ENCODE assay signal across 18 cellular contexts in the genomic region with DNA sequence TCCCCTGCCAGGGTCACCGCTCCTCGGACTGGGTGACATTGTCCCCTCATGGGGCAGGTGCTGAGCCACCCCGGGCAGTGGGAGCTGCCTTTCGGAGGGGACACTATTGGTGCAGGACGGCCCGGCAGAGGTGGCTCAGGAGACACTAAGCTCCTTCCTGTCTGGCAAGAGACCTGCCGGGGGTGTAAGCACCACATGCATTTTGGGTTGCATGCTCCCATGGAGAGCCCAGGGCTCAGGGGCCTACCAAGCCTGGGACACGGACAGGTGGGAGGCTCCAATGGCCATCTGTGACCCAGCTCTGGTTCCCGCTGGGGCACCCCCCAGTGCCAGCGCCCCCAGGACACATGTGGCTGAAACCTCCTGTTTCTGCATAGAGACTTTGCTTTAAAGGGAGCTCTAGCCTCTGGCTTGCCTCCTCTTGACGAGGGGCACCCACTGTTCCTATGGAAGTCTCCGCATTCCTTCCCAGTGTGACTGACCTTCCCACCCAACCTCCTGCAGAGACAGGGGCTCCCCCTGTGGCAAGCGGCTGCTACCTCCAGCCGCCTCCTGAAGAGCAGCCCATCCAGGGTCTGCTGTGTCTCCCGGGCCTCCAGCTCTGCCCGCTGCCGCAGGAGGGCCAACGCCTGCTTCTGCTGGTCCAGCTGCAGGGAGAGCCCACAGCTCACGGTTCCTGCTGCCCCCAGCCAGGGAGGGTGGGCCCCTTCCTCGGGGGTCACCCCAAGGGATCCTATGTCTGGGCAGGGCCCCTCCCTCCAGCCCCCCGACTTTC. TPM values are rescaled to one million over a fixed set of nuclear protein-coding genes. Genes with fewer than 3 reads are reported as not detected.
A peak's percentile ranks its signal among the peaks of the same experiment; 100 is the strongest.
DNase-seq lines count a peak whose midpoint lies in the region; ATAC-seq, FAIRE-seq and TF ChIP-seq lines count a peak whose summit lies in the region.
"Had no signal": no experiment of that assay in that cellular context is flagged by ENCODE, and none has a peak within 500 bp of the region (broad histone marks: within the 10 kb centered on the region; RNA-seq: fewer than 3 reads in every experiment).

No MANE protein-coding gene starts in this region.

- BruUV-seq in K562 (replicated peaks; lab: Mats Ljungman, UMichigan) = no TSS peak

- FAIRE-seq in K562 (lab: Jason Lieb, UNC) = no peak
- FAIRE-seq: D721Med had no signal

- no peaks in the 10 kb centered on the region for H3K4me1 Mint-ChIP-seq in neural progenitor cell

- H3K36me3 Mint-ChIP-seq in neural progenitor cell = no peaks in the 10 kb centered on the region
- H3K36me3 Mint-ChIP-seq: CD8-positive, alpha-beta T cell had no signal

- intact Hi-C loops in K562 (cut with micrococcal nuclease) = no loop called here

- H3K9me3 ChIP-seq in K562 (replicated peaks; ENCODE audit: control insufficient read depth, insufficient read depth, low read depth, low read length) (no peaks in the 10 kb centered on the region; the same call in 1 of the 2 replicates), neural progenitor cell (ENCODE audit: low read depth) (no peaks in the 10 kb centered on the region)

- no peaks in the 10 kb centered on the region for H3K79me2 ChIP-seq in K562 (ENCODE audit: control insufficient read depth, insufficient read depth, low read length)
- H3K79me2 ChIP-seq in neural progenitor cell (ENCODE audit: low read depth) = no peaks in the 10 kb centered on the region

- H3K9me3 Mint-ChIP-seq in neural progenitor cell = peaks cover 2% of the 10 kb centered on the region
- H3K9me3 Mint-ChIP-seq: CD8-positive, alpha-beta T cell; T-helper 1 cell treated with Interleukin-12 subunit alpha and Interleukin-12 subunit beta and Interleukin-4 antibody, amounts not matched to agents 30 μg/mL and 1 μg/mL, for 36 hours had no signal

- TF ChIP-seq POLR2A in K562 (conservative IDR thresholded peaks at IDR 0.05) = no peak

- no peak overlapping the region for H3K27ac Mint-ChIP-seq in neural progenitor cell
- H3K27ac Mint-ChIP-seq: CD8-positive, alpha-beta T cell; T-helper 1 cell treated with Interleukin-12 subunit alpha and Interleukin-12 subunit beta and Interleukin-4 antibody, amounts not matched to agents 30 μg/mL and 1 μg/mL, for 36 hours had no signal

- TF ChIP-seq RAD21 in K562 (CRISPR knock-in tag; conservative IDR thresholded peaks at IDR 0.05 in 1 of 2, IDR thresholded peaks at IDR 0.05 in 1 of 2) = no peak

- H3K4me1 ChIP-seq in K562 (replicated peaks in 1 of 2; ENCODE audit: control insufficient read depth in 2 of 2, insufficient read depth in 2 of 2, low read length in 2 of 2) (peaks cover 0 to 27% of the 10 kb centered on the region in 2 experiments; a peak in 2 of 5 replicates), neural progenitor cell (no peaks in the 10 kb centered on the region)

- H3F3A ChIP-seq in neural progenitor cell (ENCODE audit: low read depth) = no peaks in the 10 kb centered on the region

- H3K4me2 ChIP-seq in K562 (ENCODE audit: insufficient read depth, low read length) (no peak overlapping the region), neural progenitor cell (no peak overlapping the region)
- H3K4me2 ChIP-seq: KMS-11 had no signal

- H3K4me3 Mint-ChIP-seq in neural progenitor cell = peak overlapping the region; percentile 48
- H3K4me3 Mint-ChIP-seq: CD8-positive, alpha-beta T cell; T-helper 1 cell treated with Interleukin-12 subunit alpha and Interleukin-12 subunit beta and Interleukin-4 antibody, amounts not matched to agents 30 μg/mL and 1 μg/mL, for 36 hours had no signal

- H3K36me3 ChIP-seq in K562 (ENCODE audit: control insufficient read depth, insufficient read depth, low read length) (no peaks in the 10 kb centered on the region), neural progenitor cell (no peaks in the 10 kb centered on the region)

- TF ChIP-seq EP300 in K562 (IDR thresholded peaks at IDR 0.05; ENCODE audit: low read length) = no peak

- H4K20me1 ChIP-seq in K562 (replicated peaks; ENCODE audit: control insufficient read depth, insufficient read depth, low read length) (peaks cover 13% of the 10 kb centered on the region; the same call in 1 of the 2 replicates), neural progenitor cell (ENCODE audit: low read depth) (no peaks in the 10 kb centered on the region)

- peaks cover 7% of the 10 kb centered on the region for H3K27me3 Mint-ChIP-seq in neural progenitor cell (ENCODE audit: insufficient read depth, low read depth)

- TF ChIP-seq CTCF in K562 (IDR thresholded peaks at IDR 0.05 in 2 of 3, conservative IDR thresholded peaks at IDR 0.05 in 1 of 3; ENCODE audit: insufficient read depth in 2 of 3, low read depth in 1 of 3, low read length in 3 of 3) (peak in 1 of 3 experiments; percentile 6; a peak in 1 of 6 replicates), neural progenitor cell (IDR thresholded peaks at IDR 0.05) (peak; percentile 9)

- POLR2A ChIA-PET in K562 (lab: Yijun Ruan, JAX) = interaction anchor here (0.6 to 0.9 kb wide), 3 partner anchors 11 to 165 kb away, joined by 3 to 4 read pairs (median 4); a partner anchor contains a TSS

- peak; percentile 45 for ATAC-seq in K562
- ATAC-seq in HG03095 (IDR thresholded peaks at IDR 0.05; ENCODE audit: unreplicated experiment) = no peak
- no peak for ATAC-seq in GM21717 (IDR thresholded peaks at IDR 0.05; ENCODE audit: unreplicated experiment)
- ATAC-seq: CD8-positive, alpha-beta T cell; HCT116 had no signal

- in situ Hi-C loops in K562 (cut with MboI) = loop anchor here (10.0 kb wide), 1 partner anchor 481 kb away; no protein-coding TSS in a partner anchor

- no peaks in the 10 kb centered on the region for H3K9me1 ChIP-seq in K562 (ENCODE audit: control insufficient read depth, insufficient read depth, low read length)

- H3K4me3 ChIP-seq in K562 (no peak overlapping the region), neural progenitor cell (no peak overlapping the region)

- H2AFZ ChIP-seq in K562 (ENCODE audit: low read depth, low read length) = no peak overlapping the region
- no peak overlapping the region for H2AFZ ChIP-seq in neural progenitor cell (replicated peaks)

- CTCF ChIA-PET in K562 (lab: Yijun Ruan, JAX; ENCODE audit: low intra/inter-chr PET ratio) = no interaction called here

- H3K27me3 ChIP-seq in K562 (ENCODE audit: control insufficient read depth in 2 of 2, insufficient read depth in 2 of 2, low read length in 2 of 2) (peaks cover 49 to 66% of the 10 kb centered on the region in 2 experiments), neural progenitor cell (no peaks in the 10 kb centered on the region)

- 6% methylated on average over 21 of the region's 21 CpGs for WGBS in K562 (ENCODE audit: insufficient coverage, low coverage, missing lambda C conversion rate)

- DNase-seq in Daoy (ENCODE audit: low read depth) (peak; percentile 37), HuH-7 (ENCODE audit: low spot score) (peak; percentile 57), K562 (ENCODE audit: extremely low read depth in 1 of 4, low spot score in 3 of 4) (no peak), neural progenitor cell (ENCODE audit: low spot score) (peak; percentile 23), NCI-H2227 treated with DMSO at 0.1 percent for 48 hours (lab: John Stamatoyannopoulos, UW) (no peak)
- DNase-seq: NCI-H1092; NCI-H1694; NCI-H2171; NK-92 treated with Interleukin-12 subunit alpha and Interleukin-12 subunit beta, amount 100 ng/mL, for 24 hours had no signal

- 0 out of 4 replicates have a peak overlapping the region, but pooled peaks of 1 of the 2 experiments have one; percentile 43 for H3K9ac ChIP-seq in K562 (ENCODE audit: insufficient read depth in 1 of 2, low read depth in 2 of 2, low read length in 2 of 2)
- no peak overlapping the region for H3K9ac ChIP-seq in neural progenitor cell
- H3K9ac ChIP-seq: KMS-11 had no signal

- H3K27ac ChIP-seq in K562 (ENCODE audit: extremely low read depth, low read depth, low read length) (no peak overlapping the region), neural progenitor cell (no peak overlapping the region)
- H3K27ac ChIP-seq: KMS-11 had no signal

RNA-seq across cellular contexts. Expression of a gene that starts 28.1 kb away (rescaled TPM):
- total RNA-seq in Daoy (2014; rRNA removed; shearing (Covaris generic)) = not detected in 2 replicates
- total RNA-seq in K562 (2011; cell fraction: chromatin; rRNA removed; ENCODE audit: low replicate concordance) = 0.53 TPM in 1 of 2 replicates, not detected in the other
- total RNA-seq in K562 (2011; cell fraction: nucleolus; rRNA removed) = 0.13 and 0.33 TPM in 2 replicates
- total RNA-seq in K562 (2011; cell fraction: nucleoplasm; rRNA removed) = 0.15 and 0.46 TPM in 2 replicates
- not detected in 2 replicates for total RNA-seq in K562 (2014; rRNA removed)
- total RNA-seq in K562 (2014; rRNA removed; fragmentation: Illumina TruSeq; extraction: Trizol) = not detected in 2 replicates
- not detected in 2 replicates for total RNA-seq in K562 (2015; rRNA removed; fragmentation: Illumina TruSeq; extraction: Trizol)
- total RNA-seq in K562 (2021) = 0.02 TPM in 1 of 2 replicates, not detected in the other
- not detected in 2 replicates for polyA plus RNA-seq in K562 (2011; rRNA removed)
- 0.07 TPM in 1 of 2 replicates, not detected in the other for polyA plus RNA-seq in K562 (2011; cell fraction: cytosol; rRNA removed)
- 0.01 and 0.40 TPM in 2 replicates for polyA plus RNA-seq in K562 (2011; cell fraction: nucleus; rRNA removed)
- 0.04 TPM in 1 of 2 replicates, not detected in the other for polyA plus RNA-seq in K562 (2012)
- polyA plus RNA-seq in K562 (2014; fragmentation: Illumina TruSeq; extraction: Trizol) = not detected in 2 replicates
- polyA plus RNA-seq in K562 (2014; fragmentation: Nextera tagmentation; extraction: Ambion mirVana) = not detected
- polyA plus RNA-seq in K562 (2014; rRNA removed) = not detected in 2 replicates
- polyA minus RNA-seq in K562 (2011; rRNA and poly(A)+ RNA removed) = not detected in 2 replicates
- polyA minus RNA-seq in K562 (2011; cell fraction: cytosol; rRNA and poly(A)+ RNA removed) = not detected in 2 replicates
- polyA minus RNA-seq in K562 (2011; cell fraction: nucleus; rRNA and poly(A)+ RNA removed) = 0.11 and 0.27 TPM in 2 replicates
- 0.09 TPM in 1 of 2 replicates, not detected in the other for total RNA-seq in neural progenitor cell (ENCODE audit: low replicate concordance)
- total RNA-seq: MCF 10A had no signal
- polyA plus RNA-seq: BJ had no signal

RNA-seq across cellular contexts. Expression of a gene that starts 30.2 kb away (rescaled TPM):
- total RNA-seq in Daoy (2014; rRNA removed; shearing (Covaris generic)) = 25.8 and 30.3 TPM in 2 replicates
- total RNA-seq in K562 (2011; cell fraction: chromatin; rRNA removed; ENCODE audit: low replicate concordance) = 50.6 and 63.4 TPM in 2 replicates
- total RNA-seq in K562 (2011; cell fraction: nucleolus; rRNA removed) = 45.7 and 46.1 TPM in 2 replicates
- 35.5 and 45.4 TPM in 2 replicates for total RNA-seq in K562 (2011; cell fraction: nucleoplasm; rRNA removed)
- 12.7 and 15.0 TPM in 2 replicates for total RNA-seq in K562 (2014; rRNA removed)
- 9.7 and 10.5 TPM in 2 replicates for total RNA-seq in K562 (2014; rRNA removed; fragmentation: Illumina TruSeq; extraction: Trizol)
- total RNA-seq in K562 (2015; rRNA removed; fragmentation: Illumina TruSeq; extraction: Trizol) = 11.7 and 12.2 TPM in 2 replicates
- 22.3 and 23.7 TPM in 2 replicates for total RNA-seq in K562 (2021)
- 13.5 and 21.5 TPM in 2 replicates for polyA plus RNA-seq in K562 (2011; rRNA removed)
- 7.9 and 11.0 TPM in 2 replicates for polyA plus RNA-seq in K562 (2011; cell fraction: cytosol; rRNA removed)
- polyA plus RNA-seq in K562 (2011; cell fraction: nucleus; rRNA removed) = 97.5 and 103 TPM in 2 replicates
- polyA plus RNA-seq in K562 (2012) = 14.6 and 32.6 TPM in 2 replicates
- 16.1 and 17.4 TPM in 2 replicates for polyA plus RNA-seq in K562 (2014; fragmentation: Illumina TruSeq; extraction: Trizol)
- polyA plus RNA-seq in K562 (2014; fragmentation: Nextera tagmentation; extraction: Ambion mirVana) = under 1 TPM; 0.51 to 0.91 TPM
- 23.6 and 24.2 TPM in 2 replicates for polyA plus RNA-seq in K562 (2014; rRNA removed)
- polyA minus RNA-seq in K562 (2011; rRNA and poly(A)+ RNA removed) = 9.3 and 10.2 TPM in 2 replicates
- 5.9 and 7.6 TPM in 2 replicates for polyA minus RNA-seq in K562 (2011; cell fraction: cytosol; rRNA and poly(A)+ RNA removed)
- polyA minus RNA-seq in K562 (2011; cell fraction: nucleus; rRNA and poly(A)+ RNA removed) = 17.8 and 19.0 TPM in 2 replicates
- 17.1 and 19.6 TPM in 2 replicates for total RNA-seq in neural progenitor cell (ENCODE audit: low replicate concordance)

RNA-seq across cellular contexts. Expression of a gene that starts 51.5 kb away (rescaled TPM):
- 15.8 and 23.4 TPM in 2 replicates for total RNA-seq in Daoy (2014; rRNA removed; shearing (Covaris generic))
- total RNA-seq in K562 (2011; cell fraction: chromatin; rRNA removed; ENCODE audit: low replicate concordance) = 13.9 and 58.1 TPM in 2 replicates
- 30.3 and 36.2 TPM in 2 replicates for total RNA-seq in K562 (2011; cell fraction: nucleolus; rRNA removed)
- total RNA-seq in K562 (2011; cell fraction: nucleoplasm; rRNA removed) = 16.3 and 19.9 TPM in 2 replicates
- total RNA-seq in K562 (2014; rRNA removed) = 12.7 and 16.0 TPM in 2 replicates
- total RNA-seq in K562 (2014; rRNA removed; fragmentation: Illumina TruSeq; extraction: Trizol) = 0.54 and 0.76 TPM in 2 replicates
- 3.1 and 4.1 TPM in 2 replicates for total RNA-seq in K562 (2015; rRNA removed; fragmentation: Illumina TruSeq; extraction: Trizol)
- total RNA-seq in K562 (2021) = 12.4 and 14.2 TPM in 2 replicates
- 5.4 and 6.7 TPM in 2 replicates for polyA plus RNA-seq in K562 (2011; rRNA removed)
- polyA plus RNA-seq in K562 (2011; cell fraction: cytosol; rRNA removed) = 5.4 and 23.3 TPM in 2 replicates
- 21.3 and 47.7 TPM in 2 replicates for polyA plus RNA-seq in K562 (2011; cell fraction: nucleus; rRNA removed)
- polyA plus RNA-seq in K562 (2012) = 5.3 and 13.8 TPM in 2 replicates
- 1.9 and 5.2 TPM in 2 replicates for polyA plus RNA-seq in K562 (2014; fragmentation: Illumina TruSeq; extraction: Trizol)
- under 1 TPM; 0.04 to 0.10 TPM for polyA plus RNA-seq in K562 (2014; fragmentation: Nextera tagmentation; extraction: Ambion mirVana)
- polyA plus RNA-seq in K562 (2014; rRNA removed) = 9.2 and 10.1 TPM in 2 replicates
- 1.4 and 3.0 TPM in 2 replicates for polyA minus RNA-seq in K562 (2011; rRNA and poly(A)+ RNA removed)
- polyA minus RNA-seq in K562 (2011; cell fraction: cytosol; rRNA and poly(A)+ RNA removed) = 7.8 and 9.2 TPM in 2 replicates
- polyA minus RNA-seq in K562 (2011; cell fraction: nucleus; rRNA and poly(A)+ RNA removed) = 12.7 and 13.3 TPM in 2 replicates
- total RNA-seq in neural progenitor cell (ENCODE audit: low replicate concordance) = 6.2 and 39.7 TPM in 2 replicates

Comparison
In these comparisons a context has a peak if more than half of its experiments do, and no peak if none do; other contexts are left out.
1. DNase-seq: peak in Daoy (single experiment), HuH-7 (single experiment) and neural progenitor cell (single experiment); none in K562 (0 of 4) and NCI-H2227 treated with DMSO at 0.1 percent for 48 hours (single experiment).